10 cellular contexts compared by ENCODE assay signal in the genomic region with DNA sequence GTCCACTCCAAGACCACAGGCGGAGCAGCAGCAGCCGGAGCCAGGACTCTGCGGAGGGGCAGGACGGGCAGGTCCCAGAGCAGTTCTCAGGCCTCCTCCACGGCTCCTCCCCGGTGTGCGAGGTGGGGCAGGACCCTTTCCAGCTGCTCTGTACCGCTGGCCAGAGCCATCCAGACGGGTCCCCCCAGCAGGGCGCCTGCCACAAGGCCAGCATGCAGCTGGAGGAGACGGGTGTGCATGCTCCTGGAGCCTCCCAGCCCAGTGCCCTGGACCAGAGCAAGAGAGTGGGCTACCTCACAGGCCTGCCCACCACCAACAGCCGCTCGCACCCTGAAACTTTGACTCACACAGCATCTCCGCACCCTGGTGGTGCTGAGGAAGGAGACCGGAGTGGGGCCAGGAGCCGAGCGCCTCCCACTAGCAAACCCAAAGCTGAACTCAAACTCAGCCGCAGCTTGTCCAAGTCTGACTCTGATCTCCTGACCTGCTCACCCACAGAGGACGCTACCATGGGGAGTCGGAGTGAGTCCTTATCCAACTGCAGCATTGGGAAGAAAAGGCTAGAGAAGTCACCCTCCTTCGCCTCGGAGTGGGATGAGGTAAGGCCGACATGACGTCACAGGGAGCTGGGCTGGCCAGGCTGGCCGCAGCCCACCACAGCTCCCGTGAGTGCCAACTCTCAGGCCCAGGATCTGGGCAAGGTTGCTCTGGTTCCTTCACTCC.
DNase-seq lines count a peak whose midpoint lies in the region; ATAC-seq and TF ChIP-seq lines count a peak whose summit lies in the region.
"Had no signal": no experiment of that assay in that cellular context is flagged by ENCODE, and none has a peak within 500 bp of the region (broad histone marks: within the 10 kb centered on the region; RNA-seq: fewer than 3 reads in every experiment).

No MANE protein-coding gene starts in this region.

- H3K27ac Mint-ChIP-seq in activated CD8-positive, alpha-beta memory T cell treated with anti-CD3 and anti-CD28 coated beads, Interleukin-2, amount 10 ng/mL, durations not matched to agents 7 days and 5 days, result no peak overlapping the region
- H3K27ac Mint-ChIP-seq in stimulated activated naive CD8-positive, alpha-beta T cell treated with anti-CD3 and anti-CD28 coated beads, Interleukin-15, amount 100 ng/mL, for 72 hours, result no peak overlapping the region
- H3K27ac Mint-ChIP-seq: activated CD8-positive, alpha-beta T cell treated with anti-CD3 and anti-CD28 coated beads for 36 hours had no signal

- no peaks in the 10 kb centered on the region for H3K9me3 ChIP-seq in left ventricle myocardium inferior (replicated peaks)
- no peaks in the 10 kb centered on the region for H3K9me3 ChIP-seq in parathyroid adenoma (ENCODE audit: control insufficient read depth, low read length)
- no peaks in the 10 kb centered on the region for H3K9me3 ChIP-seq in BE2C

- H3K27ac ChIP-seq in left ventricle myocardium inferior (replicated peaks), result peak overlapping the region; percentile 96
- peak overlapping the region; percentile 55 for H3K27ac ChIP-seq in parathyroid adenoma
- H3K27ac ChIP-seq in urinary bladder (ENCODE audit: low read depth), result peak overlapping the region; percentile 79

- 26% methylated on average over 26 of the region's 26 CpGs for WGBS in urinary bladder

- no peak overlapping the region for H2AFZ ChIP-seq in parathyroid adenoma

- H3K4me2 ChIP-seq in parathyroid adenoma (ENCODE audit: low read length), result no peak overlapping the region

- H3K27me3 ChIP-seq in left ventricle myocardium inferior (ENCODE audit: low read depth) (no peaks in the 10 kb centered on the region), parathyroid adenoma (ENCODE audit: control insufficient read depth, insufficient read depth, low read length) (no peaks in the 10 kb centered on the region), BE2C (no peaks in the 10 kb centered on the region)

- H3K4me1 ChIP-seq in left ventricle myocardium inferior (peaks cover 87% of the 10 kb centered on the region), parathyroid adenoma (no peaks in the 10 kb centered on the region), urinary bladder (ENCODE audit: insufficient read depth) (peaks cover 1% of the 10 kb centered on the region), BE2C (no peaks in the 10 kb centered on the region)

- CTCF ChIA-PET in activated CD8-positive, alpha-beta memory T cell treated with anti-CD3 and anti-CD28 coated beads, Interleukin-2, amount 10 ng/mL, durations not matched to agents 7 days and 5 days (lab: Charles Lee), result no interaction called here

- no peaks in the 10 kb centered on the region for H3K36me3 Mint-ChIP-seq in activated CD8-positive, alpha-beta memory T cell treated with anti-CD3 and anti-CD28 coated beads, Interleukin-2, amount 10 ng/mL, durations not matched to agents 7 days and 5 days

- H3K27me3 Mint-ChIP-seq in activated CD8-positive, alpha-beta memory T cell treated with anti-CD3 and anti-CD28 coated beads, Interleukin-2, amount 10 ng/mL, durations not matched to agents 7 days and 5 days, result no peaks in the 10 kb centered on the region
- no peaks in the 10 kb centered on the region for H3K27me3 Mint-ChIP-seq in stimulated activated naive CD8-positive, alpha-beta T cell treated with anti-CD3 and anti-CD28 coated beads, Interleukin-15, amount 100 ng/mL, for 72 hours
- H3K27me3 Mint-ChIP-seq: activated CD8-positive, alpha-beta T cell treated with anti-CD3 and anti-CD28 coated beads for 36 hours had no signal

- H3K79me2 ChIP-seq in parathyroid adenoma, result no peaks in the 10 kb centered on the region

- intact Hi-C loops in left ventricle myocardium inferior (cut with micrococcal nuclease), result no loop called here

- H3K4me3 Mint-ChIP-seq in activated CD8-positive, alpha-beta memory T cell treated with anti-CD3 and anti-CD28 coated beads, Interleukin-2, amount 10 ng/mL, durations not matched to agents 7 days and 5 days, result no peak overlapping the region
- no peak overlapping the region for H3K4me3 Mint-ChIP-seq in stimulated activated naive CD8-positive, alpha-beta T cell treated with anti-CD3 and anti-CD28 coated beads, Interleukin-15, amount 100 ng/mL, for 72 hours
- H3K4me3 Mint-ChIP-seq: activated CD8-positive, alpha-beta T cell treated with anti-CD3 and anti-CD28 coated beads for 36 hours had no signal

- H3K4me3 ChIP-seq in left ventricle myocardium inferior, result peak overlapping the region; percentile 74
- H3K4me3 ChIP-seq in parathyroid adenoma (ENCODE audit: low read depth, low read length), result no peak overlapping the region
- H3K4me3 ChIP-seq in urinary bladder (ENCODE audit: low read depth, low read length), result peak overlapping the region; percentile 36
- H3K4me3 ChIP-seq in BE2C (ENCODE audit: low read depth, low read length), result no peak overlapping the region

- no peaks in the 10 kb centered on the region for H3K4me1 Mint-ChIP-seq in activated CD8-positive, alpha-beta memory T cell treated with anti-CD3 and anti-CD28 coated beads, Interleukin-2, amount 10 ng/mL, durations not matched to agents 7 days and 5 days
- H3K4me1 Mint-ChIP-seq in stimulated activated naive CD8-positive, alpha-beta T cell treated with anti-CD3 and anti-CD28 coated beads, Interleukin-15, amount 100 ng/mL, for 72 hours, result no peaks in the 10 kb centered on the region

- TF ChIP-seq CTCF in left ventricle myocardium inferior (IDR thresholded peaks at IDR 0.05; ENCODE audit: borderline replicate concordance) (peak; percentile 37), parathyroid adenoma (IDR thresholded peaks at IDR 0.05) (no peak), BE2C (IDR thresholded peaks at IDR 0.05; ENCODE audit: low read depth, low read length) (no peak)

- no peak for ATAC-seq in activated CD8-positive, alpha-beta memory T cell treated with anti-CD3 and anti-CD28 coated beads, Interleukin-2, amount 10 ng/mL, durations not matched to agents 7 days and 5 days
- ATAC-seq in stimulated activated naive CD8-positive, alpha-beta T cell treated with anti-CD3 and anti-CD28 coated beads, Interleukin-15, amount 100 ng/mL, for 72 hours, result no peak
- ATAC-seq: activated CD8-positive, alpha-beta T cell treated with anti-CD3 and anti-CD28 coated beads for 36 hours had no signal

- peak; percentile 36 for DNase-seq in activated CD8-positive, alpha-beta memory T cell treated with anti-CD3 and anti-CD28 coated beads, Interleukin-2, amount 50 U/mL, for 48 hours
- DNase-seq in activated CD8-positive, alpha-beta memory T cell treated with anti-CD3 and anti-CD28 coated beads, Interleukin-2, amount 10 ng/mL, durations not matched to agents 7 days and 5 days, result no peak
- DNase-seq in left ventricle myocardium inferior (peak; percentile 58), BE2C (no peak), NCI-H226 (no peak)
- no peak for DNase-seq in stimulated activated naive CD8-positive, alpha-beta T cell treated with anti-CD3 and anti-CD28 coated beads, Interleukin-15, amount 100 ng/mL, for 72 hours
- DNase-seq: activated CD8-positive, alpha-beta T cell treated with anti-CD3 and anti-CD28 coated beads for 36 hours; NCI-H2081 had no signal

- H3K9ac ChIP-seq in parathyroid adenoma, result no peak overlapping the region

- H3K36me3 ChIP-seq in left ventricle myocardium inferior, result peaks cover 9% of the 10 kb centered on the region
- H3K36me3 ChIP-seq in parathyroid adenoma (ENCODE audit: control insufficient read depth, insufficient read depth, low read length), result no peaks in the 10 kb centered on the region
- H3K36me3 ChIP-seq in urinary bladder (ENCODE audit: insufficient read depth), result no peaks in the 10 kb centered on the region
- no peaks in the 10 kb centered on the region for H3K36me3 ChIP-seq in BE2C

- H3K9me3 Mint-ChIP-seq in activated CD8-positive, alpha-beta memory T cell treated with anti-CD3 and anti-CD28 coated beads, Interleukin-2, amount 10 ng/mL, durations not matched to agents 7 days and 5 days (ENCODE audit: low read depth), result no peaks in the 10 kb centered on the region
- H3K9me3 Mint-ChIP-seq in stimulated activated naive CD8-positive, alpha-beta T cell treated with anti-CD3 and anti-CD28 coated beads, Interleukin-15, amount 100 ng/mL, for 72 hours, result no peaks in the 10 kb centered on the region
- H3K9me3 Mint-ChIP-seq: activated CD8-positive, alpha-beta T cell treated with anti-CD3 and anti-CD28 coated beads for 36 hours had no signal

Comparison
In these comparisons a context has a peak if more than half of its experiments do, and no peak if none do; other contexts are left out.
1. DNase-seq: peak in activated CD8-positive, alpha-beta memory T cell treated with anti-CD3 and anti-CD28 coated beads, Interleukin-2, amount 50 U/mL, for 48 hours (single experiment) and left ventricle myocardium inferior (single experiment); none in activated CD8-positive, alpha-beta memory T cell treated with anti-CD3 and anti-CD28 coated beads, Interleukin-2, amount 10 ng/mL, durations not matched to agents 7 days and 5 days (single experiment), stimulated activated naive CD8-positive, alpha-beta T cell treated with anti-CD3 and anti-CD28 coated beads, Interleukin-15, amount 100 ng/mL, for 72 hours (0 of 2), BE2C (single experiment) and NCI-H226 (single experiment).
2. H3K4me3 ChIP-seq: peak in left ventricle myocardium inferior (single experiment) and urinary bladder (single experiment); none in parathyroid adenoma (single experiment) and BE2C (single experiment).
3. Peak in every context shown above with its lines, with median percentiles within 50 percentile points of each other: H3K27ac ChIP-seq.